ENCODE assay signal across 7 cellular contexts in the genomic region with DNA sequence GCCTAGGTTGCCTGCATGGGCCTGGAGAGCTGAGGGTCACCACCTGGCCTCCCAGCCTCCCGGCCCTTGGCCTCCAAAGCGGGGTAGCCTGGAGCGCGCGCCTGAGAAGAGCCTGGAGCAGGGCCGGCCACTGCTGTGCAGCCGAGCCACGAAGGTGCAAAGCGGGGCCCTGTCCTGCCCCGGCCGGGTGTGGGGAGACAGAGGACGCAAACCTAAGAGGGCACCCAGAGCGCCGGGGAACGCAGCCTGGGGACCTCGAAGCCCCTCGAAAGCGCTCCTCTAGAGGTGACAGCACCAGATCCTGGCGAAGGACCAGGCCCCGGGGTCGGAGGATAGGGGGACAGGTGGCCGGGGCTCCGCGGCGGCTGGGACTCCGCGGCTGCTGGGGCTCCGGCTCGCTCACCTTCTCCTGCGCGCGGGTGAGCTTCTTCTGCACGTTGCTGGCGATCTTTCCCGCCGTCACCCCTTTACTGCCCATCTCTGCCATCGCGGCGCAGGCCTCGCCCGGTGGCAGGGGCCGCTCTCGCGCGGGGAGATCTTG. TPM values are rescaled to one million over a fixed set of nuclear protein-coding genes. Genes with fewer than 3 reads are reported as not detected.
DNase-seq lines count a peak whose midpoint lies in the region; ATAC-seq and TF ChIP-seq lines count a peak whose summit lies in the region.

No MANE protein-coding gene starts in this region.

- 0% methylated on average over 23 to 25 of the region's 45 CpGs for WGBS in upper lobe of left lung, 2 donors

- H3K27me3 ChIP-seq in PC-9 (ENCODE audit: insufficient read depth, low read depth) (no peaks in the 10 kb centered on the region), upper lobe of left lung (no peaks in the 10 kb centered on the region)

- intact Hi-C loops in PC-9 (cut with micrococcal nuclease; ENCODE audit: unreplicated experiment), result loop anchor here (2.0 kb wide), 1 partner anchor 48 kb away; no protein-coding TSS in a partner anchor

- H3K36me3 ChIP-seq in PC-9 (ENCODE audit: low read depth), result no peaks in the 10 kb centered on the region
- no peaks in the 10 kb centered on the region for H3K36me3 ChIP-seq in upper lobe of left lung

- H3K4me3 ChIP-seq in PC-9 (peak overlapping the region; percentile 96), upper lobe of left lung (peak overlapping the region; percentile 73 to 91 (median 80))

- no peak for TF ChIP-seq POLR2A in upper lobe of left lung (IDR thresholded peaks at IDR 0.05)

- no peak for TF ChIP-seq EP300 in upper lobe of left lung (IDR thresholded peaks at IDR 0.05)

- peak overlapping the region; percentile 98 for H3K4me2 ChIP-seq in PC-9

- CTCF ChIA-PET in PC-9 (lab: Charles Lee), result interaction anchor here (0.5 to 2.3 kb wide), 3 partner anchors 33 to 63 kb away, joined by 3 to 20 read pairs (median 4); no protein-coding TSS in a partner anchor

- POLR2A ChIA-PET in PC-9 (lab: Charles Lee; ENCODE audit: unreplicated experiment), result interaction anchor here (0.6 to 0.8 kb wide), 2 partner anchors 22 to 39 kb away, joined by 3 read pairs; no protein-coding TSS in a partner anchor

- peaks cover 52% of the 10 kb centered on the region for H3K79me2 ChIP-seq in PC-9 (ENCODE audit: low read depth)

- DNase-seq in PC-9, result peak in 1 of 2 experiments; percentile 41
- DNase-seq in ecto neural progenitor cell (ENCODE audit: low spot score), result peak; percentile 68
- DNase-seq in mesenteric fat pad (ENCODE audit: low spot score), result peak; percentile 89
- DNase-seq in upper lobe of left lung, result peak in 1 of 2 donors; percentile 88
- no peak for DNase-seq in amygdala (lab: John Stamatoyannopoulos, UW)

- H3F3A ChIP-seq in PC-9 (ENCODE audit: insufficient read depth, low read depth), result peaks cover 19% of the 10 kb centered on the region; the same call in 1 of the 2 replicates

- peak; percentile 13 for ATAC-seq in GM18868 (IDR thresholded peaks at IDR 0.05; ENCODE audit: unreplicated experiment)
- ATAC-seq in HG02678 (IDR thresholded peaks at IDR 0.05; ENCODE audit: unreplicated experiment), result peak; percentile 5
- peak; percentile 31 to 34 for ATAC-seq in upper lobe of left lung (ENCODE audit: low FRiP score in 2 of 2)

- no peaks in the 10 kb centered on the region for H3K9me2 ChIP-seq in PC-9 (ENCODE audit: insufficient read depth)

- no peak for TF ChIP-seq CTCF in PC-9 (conservative IDR thresholded peaks at IDR 0.05)
- TF ChIP-seq CTCF in upper lobe of left lung (IDR thresholded peaks at IDR 0.05), result no peak

- peak overlapping the region; percentile 91 for H2AFZ ChIP-seq in PC-9

- H3K9me3 ChIP-seq in PC-9 (ENCODE audit: insufficient read depth, low read depth) (no peaks in the 10 kb centered on the region), upper lobe of left lung (no peaks in the 10 kb centered on the region)

- H3K27ac ChIP-seq in PC-9, result peak overlapping the region; percentile 31; the same call in 1 of the 2 replicates
- peak overlapping the region; percentile 79 to 87 (median 84) for H3K27ac ChIP-seq in upper lobe of left lung

- peaks cover 55% of the 10 kb centered on the region for H3K4me1 ChIP-seq in PC-9 (replicated peaks; ENCODE audit: insufficient read depth)
- peaks cover 7 to 23% (median 16%) of the 10 kb centered on the region in 4 donors for H3K4me1 ChIP-seq in upper lobe of left lung

- H4K20me1 ChIP-seq in PC-9 (ENCODE audit: insufficient read depth), result no peaks in the 10 kb centered on the region

- BruUV-seq in PC-9 (replicated peaks; lab: Mats Ljungman, UMichigan), result TSS peak; percentile 30

RNA-seq across cellular contexts. Expression of gene BIN1, which starts 0.4 kb away (rescaled TPM):
- 87.5 and 95.6 TPM in 2 replicates for total RNA-seq in PC-9 (2021)
- 87.0 TPM for total RNA-seq in mesenteric fat pad
- total RNA-seq in upper lobe of left lung, result 10 to 100 TPM; 32.3 to 57.0 (median 42.9) TPM

Comparison
In these comparisons a context has a peak if more than half of its experiments do, and no peak if none do; other contexts are left out.
1. DNase-seq: peak in ecto neural progenitor cell (single experiment) and mesenteric fat pad (single experiment); none in amygdala (0 of 56).
2. Peak in every context shown above with its lines, with median percentiles within 50 percentile points of each other: ATAC-seq.